ENCODE assay signal across 1 cellular context in the genomic region with DNA sequence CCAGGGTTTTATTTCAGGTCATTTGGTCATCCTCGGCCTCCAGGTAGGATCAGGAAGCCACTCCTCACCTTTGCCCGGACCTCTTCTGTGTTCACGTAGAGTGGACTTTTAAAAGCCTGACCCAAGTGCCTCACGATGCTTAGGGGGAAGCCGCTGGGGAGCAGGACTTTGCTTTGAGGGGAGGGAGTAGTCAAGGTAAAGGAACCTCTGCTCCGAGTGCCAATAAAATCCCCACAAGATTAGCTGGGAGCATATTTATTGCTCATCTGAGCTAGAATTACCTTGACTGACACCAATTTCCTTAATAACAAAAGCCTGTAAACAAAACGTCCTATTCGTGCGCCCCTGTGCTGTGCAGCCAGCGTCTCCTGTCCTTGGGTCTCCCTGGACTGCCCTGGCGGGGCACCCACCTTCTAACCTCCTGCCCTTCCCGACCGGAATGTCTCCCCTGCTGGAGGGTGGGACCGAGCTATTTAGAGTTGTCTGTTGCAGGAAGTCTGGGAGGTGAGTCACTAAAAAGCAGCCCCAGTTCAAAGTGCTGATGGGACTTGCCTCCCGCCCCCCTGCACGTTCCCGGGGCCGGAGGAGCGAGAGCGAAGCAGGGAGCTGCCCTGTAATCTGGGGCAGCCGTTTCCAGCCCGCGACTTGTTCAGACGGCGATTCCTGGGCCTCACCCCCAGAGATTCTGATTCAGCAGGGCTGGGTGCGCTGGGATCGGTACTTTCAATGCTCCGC.
TF ChIP-seq lines count a peak whose summit lies in the region.

No MANE protein-coding gene starts in this region.

TF ChIP-seq in K562, 482 proteins besides CTCF, POLR2A, EP300 and RAD21 (continued from another document and continues in another):
- TF ChIP-seq MCM3 (IDR thresholded peaks at IDR 0.05) (no peak), NR2F6 (CRISPR knock-in tag; IDR thresholded peaks at IDR 0.05) (no peak), TCF7 (IDR thresholded peaks at IDR 0.05; ENCODE audit: borderline replicate concordance) (peak; percentile 87; the same call in 1 of the 2 replicates), ZFX (CRISPR knock-in tag; IDR thresholded peaks at IDR 0.05) (peak; percentile 21), ATF7 (IDR thresholded peaks at IDR 0.05) (peak; percentile 50), BHLHE40 (IDR thresholded peaks at IDR 0.05; ENCODE audit: low read length) (peak; percentile 89), ZNF134 (CRISPR knock-in tag; conservative IDR thresholded peaks at IDR 0.05) (no peak), NBN (IDR thresholded peaks at IDR 0.05; ENCODE audit: low read depth) (no peak), YY1 (IDR thresholded peaks at IDR 0.05; ENCODE audit: borderline replicate concordance in 1 of 3, control insufficient read depth in 1 of 3, extremely low read depth in 1 of 3, insufficient read depth in 3 of 3, insufficient read length in 1 of 3, insufficient replicate concordance in 2 of 3, low read depth in 1 of 3, low read length in 2 of 3) (no peak), ZNF253 (CRISPR knock-in tag; conservative IDR thresholded peaks at IDR 0.05) (no peak), CREB1 (IDR thresholded peaks at IDR 0.05) (peak; percentile 48; the same call in 1 of the 2 replicates), CREB1 (CRISPR knock-in tag; IDR thresholded peaks at IDR 0.05) (peak; percentile 26; the same call in 1 of the 2 replicates), TAF1 (IDR thresholded peaks at IDR 0.05; ENCODE audit: control insufficient read depth, extremely low read depth, insufficient read depth, low read length, severe bottlenecking) (peak; percentile 57), CBFA2T3 (IDR thresholded peaks at IDR 0.05) (peak; percentile 26; the same call in 1 of the 2 replicates), GATAD2B (IDR thresholded peaks at IDR 0.05; ENCODE audit: borderline replicate concordance) (no peak), HMG20A (CRISPR knock-in tag; conservative IDR thresholded peaks at IDR 0.05) (no peak), CXXC5 (CRISPR knock-in tag; IDR thresholded peaks at IDR 0.05) (peak; percentile 45), BCL6 (CRISPR knock-in tag; IDR thresholded peaks at IDR 0.05) (no peak), CTBP1 (IDR thresholded peaks at IDR 0.05; ENCODE audit: borderline replicate concordance) (peak; percentile 26; the same call in 1 of the 2 replicates), MEIS2 (IDR thresholded peaks at IDR 0.05; ENCODE audit: partially characterized antibody) (peak; percentile 8), POLR3G (IDR thresholded peaks at IDR 0.05; ENCODE audit: extremely low read depth, insufficient read length, insufficient replicate concordance) (no peak), RFX5 (IDR thresholded peaks at IDR 0.05; ENCODE audit: low read depth, low read length) (no peak), NR1H2 (CRISPR knock-in tag; IDR thresholded peaks at IDR 0.05) (peak; percentile 88; the same call in 1 of the 2 replicates), ZNF274 (IDR thresholded peaks at IDR 0.05; ENCODE audit: borderline replicate concordance, low read depth, low read length) (no peak), ARID2 (IDR thresholded peaks at IDR 0.05) (no peak), SMAD4 (CRISPR knock-in tag; conservative IDR thresholded peaks at IDR 0.05) (peak; percentile 71), POLR2H (tag; IDR thresholded peaks at IDR 0.05; ENCODE audit: low read depth) (no peak), MED1 (CRISPR knock-in tag; IDR thresholded peaks at IDR 0.05; ENCODE audit: borderline replicate concordance) (no peak), TEAD1 (CRISPR knock-in tag; IDR thresholded peaks at IDR 0.05) (no peak), RCOR1 (IDR thresholded peaks at IDR 0.05; ENCODE audit: borderline replicate concordance in 1 of 2, low read depth in 2 of 2, low read length in 2 of 2) (peak in 1 of 2 experiments; percentile 63; a peak in 1 of 4 replicates), GABPA (tag; conservative IDR thresholded peaks at IDR 0.05; ENCODE audit: low read depth) (peak; percentile 52; the same call in 1 of the 2 replicates), SNRNP70 (optimal IDR thresholded peaks at IDR 0.05; ENCODE audit: low read depth, low read length) (no peak), NR2C2 (CRISPR knock-in tag; IDR thresholded peaks at IDR 0.05) (peak; percentile 7; the same call in 1 of the 2 replicates), NR2C2 (tag; IDR thresholded peaks at IDR 0.05) (peak; percentile 60), MECOM (CRISPR knock-in tag; IDR thresholded peaks at IDR 0.05) (no peak), ZNF12 (CRISPR knock-in tag; IDR thresholded peaks at IDR 0.05) (no peak), XRCC5 (IDR thresholded peaks at IDR 0.05; ENCODE audit: low read depth, low read length) (0 out of 2 replicates have a peak, but pooled peaks have one; percentile 15), CSDE1 (IDR thresholded peaks at IDR 0.05) (no peak), HIVEP1 (CRISPR knock-in tag; IDR thresholded peaks at IDR 0.05) (no peak), PRPF4 (IDR thresholded peaks at IDR 0.05; ENCODE audit: insufficient read depth, low read depth, low read length, poor library complexity, severe bottlenecking) (no peak), SREBF2 (CRISPR knock-in tag; IDR thresholded peaks at IDR 0.05) (peak; percentile 95), EGR1 (conservative IDR thresholded peaks at IDR 0.05) (0 out of 2 replicates have a peak, but pooled peaks have one; percentile 23)
- TF ChIP-seq, protein P1, sequence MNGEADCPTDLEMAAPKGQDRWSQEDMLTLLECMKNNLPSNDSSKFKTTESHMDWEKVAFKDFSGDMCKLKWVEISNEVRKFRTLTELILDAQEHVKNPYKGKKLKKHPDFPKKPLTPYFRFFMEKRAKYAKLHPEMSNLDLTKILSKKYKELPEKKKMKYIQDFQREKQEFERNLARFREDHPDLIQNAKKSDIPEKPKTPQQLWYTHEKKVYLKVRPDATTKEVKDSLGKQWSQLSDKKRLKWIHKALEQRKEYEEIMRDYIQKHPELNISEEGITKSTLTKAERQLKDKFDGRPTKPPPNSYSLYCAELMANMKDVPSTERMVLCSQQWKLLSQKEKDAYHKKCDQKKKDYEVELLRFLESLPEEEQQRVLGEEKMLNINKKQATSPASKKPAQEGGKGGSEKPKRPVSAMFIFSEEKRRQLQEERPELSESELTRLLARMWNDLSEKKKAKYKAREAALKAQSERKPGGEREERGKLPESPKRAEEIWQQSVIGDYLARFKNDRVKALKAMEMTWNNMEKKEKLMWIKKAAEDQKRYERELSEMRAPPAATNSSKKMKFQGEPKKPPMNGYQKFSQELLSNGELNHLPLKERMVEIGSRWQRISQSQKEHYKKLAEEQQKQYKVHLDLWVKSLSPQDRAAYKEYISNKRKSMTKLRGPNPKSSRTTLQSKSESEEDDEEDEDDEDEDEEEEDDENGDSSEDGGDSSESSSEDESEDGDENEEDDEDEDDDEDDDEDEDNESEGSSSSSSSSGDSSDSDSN (IDR thresholded peaks at IDR 0.05; ENCODE audit: borderline replicate concordance in 1 of 2, low read depth in 2 of 2, low read length in 2 of 2) = 0 out of 4 replicates have a peak, but pooled peaks of 1 of the 2 experiments have one; percentile 86
- TF ChIP-seq, protein P2, sequence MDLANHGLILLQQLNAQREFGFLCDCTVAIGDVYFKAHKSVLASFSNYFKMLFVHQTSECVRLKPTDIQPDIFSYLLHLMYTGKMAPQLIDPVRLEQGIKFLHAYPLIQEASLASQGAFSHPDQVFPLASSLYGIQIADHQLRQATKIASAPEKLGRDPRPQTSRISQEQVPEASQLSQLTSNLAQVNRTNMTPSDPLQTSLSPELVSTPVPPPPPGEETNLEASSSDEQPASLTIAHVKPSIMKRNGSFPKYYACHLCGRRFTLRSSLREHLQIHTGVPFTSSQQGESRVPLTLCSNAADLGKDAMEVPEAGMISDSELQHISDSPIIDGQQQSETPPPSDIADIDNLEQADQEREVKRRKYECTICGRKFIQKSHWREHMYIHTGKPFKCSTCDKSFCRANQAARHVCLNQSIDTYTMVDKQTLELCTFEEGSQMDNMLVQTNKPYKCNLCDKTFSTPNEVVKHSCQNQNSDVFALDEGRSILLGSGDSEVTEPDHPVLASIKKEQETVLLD (IDR thresholded peaks at IDR 0.05) = no peak
- TF ChIP-seq, protein P3, sequence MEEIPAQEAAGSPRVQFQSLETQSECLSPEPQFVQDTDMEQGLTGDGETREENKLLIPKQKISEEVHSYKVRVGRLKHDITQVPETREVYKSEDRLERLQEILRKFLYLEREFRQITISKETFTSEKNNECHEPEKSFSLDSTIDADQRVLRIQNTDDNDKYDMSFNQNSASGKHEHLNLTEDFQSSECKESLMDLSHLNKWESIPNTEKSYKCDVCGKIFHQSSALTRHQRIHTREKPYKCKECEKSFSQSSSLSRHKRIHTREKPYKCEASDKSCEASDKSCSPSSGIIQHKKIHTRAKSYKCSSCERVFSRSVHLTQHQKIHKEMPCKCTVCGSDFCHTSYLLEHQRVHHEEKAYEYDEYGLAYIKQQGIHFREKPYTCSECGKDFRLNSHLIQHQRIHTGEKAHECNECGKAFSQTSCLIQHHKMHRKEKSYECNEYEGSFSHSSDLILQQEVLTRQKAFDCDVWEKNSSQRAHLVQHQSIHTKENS (CRISPR knock-in tag; IDR thresholded peaks at IDR 0.05) = no peak
- TF ChIP-seq, protein P4, sequence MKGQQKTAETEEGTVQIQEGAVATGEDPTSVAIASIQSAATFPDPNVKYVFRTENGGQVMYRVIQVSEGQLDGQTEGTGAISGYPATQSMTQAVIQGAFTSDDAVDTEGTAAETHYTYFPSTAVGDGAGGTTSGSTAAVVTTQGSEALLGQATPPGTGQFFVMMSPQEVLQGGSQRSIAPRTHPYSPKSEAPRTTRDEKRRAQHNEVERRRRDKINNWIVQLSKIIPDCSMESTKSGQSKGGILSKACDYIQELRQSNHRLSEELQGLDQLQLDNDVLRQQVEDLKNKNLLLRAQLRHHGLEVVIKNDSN (CRISPR knock-in tag; IDR thresholded peaks at IDR 0.05) = 0 out of 2 replicates have a peak, but pooled peaks have one; percentile 13
- TF ChIP-seq, protein P5, sequence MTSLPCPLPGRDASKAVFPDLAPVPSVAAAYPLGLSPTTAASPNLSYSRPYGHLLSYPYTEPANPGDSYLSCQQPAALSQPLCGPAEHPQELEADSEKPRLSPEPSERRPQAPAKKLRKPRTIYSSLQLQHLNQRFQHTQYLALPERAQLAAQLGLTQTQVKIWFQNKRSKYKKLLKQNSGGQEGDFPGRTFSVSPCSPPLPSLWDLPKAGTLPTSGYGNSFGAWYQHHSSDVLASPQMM (CRISPR knock-in tag; IDR thresholded peaks at IDR 0.05) = no peak
- TF ChIP-seq, protein P6, sequence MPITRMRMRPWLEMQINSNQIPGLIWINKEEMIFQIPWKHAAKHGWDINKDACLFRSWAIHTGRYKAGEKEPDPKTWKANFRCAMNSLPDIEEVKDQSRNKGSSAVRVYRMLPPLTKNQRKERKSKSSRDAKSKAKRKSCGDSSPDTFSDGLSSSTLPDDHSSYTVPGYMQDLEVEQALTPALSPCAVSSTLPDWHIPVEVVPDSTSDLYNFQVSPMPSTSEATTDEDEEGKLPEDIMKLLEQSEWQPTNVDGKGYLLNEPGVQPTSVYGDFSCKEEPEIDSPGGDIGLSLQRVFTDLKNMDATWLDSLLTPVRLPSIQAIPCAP (CRISPR knock-in tag; IDR thresholded peaks at IDR 0.05; ENCODE audit: borderline replicate concordance) = peak; percentile 1; the same call in 1 of the 2 replicates
- TF ChIP-seq, protein P7, sequence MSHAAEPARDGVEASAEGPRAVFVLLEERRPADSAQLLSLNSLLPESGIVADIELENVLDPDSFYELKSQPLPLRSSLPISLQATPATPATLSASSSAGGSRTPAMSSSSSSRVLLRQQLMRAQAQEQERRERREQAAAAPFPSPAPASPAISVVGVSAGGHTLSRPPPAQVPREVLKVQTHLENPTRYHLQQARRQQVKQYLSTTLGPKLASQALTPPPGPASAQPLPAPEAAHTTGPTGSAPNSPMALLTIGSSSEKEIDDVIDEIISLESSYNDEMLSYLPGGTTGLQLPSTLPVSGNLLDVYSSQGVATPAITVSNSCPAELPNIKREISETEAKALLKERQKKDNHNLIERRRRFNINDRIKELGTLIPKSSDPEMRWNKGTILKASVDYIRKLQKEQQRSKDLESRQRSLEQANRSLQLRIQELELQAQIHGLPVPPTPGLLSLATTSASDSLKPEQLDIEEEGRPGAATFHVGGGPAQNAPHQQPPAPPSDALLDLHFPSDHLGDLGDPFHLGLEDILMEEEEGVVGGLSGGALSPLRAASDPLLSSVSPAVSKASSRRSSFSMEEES (CRISPR knock-in tag; IDR thresholded peaks at IDR 0.05) = no peak
- TF ChIP-seq, protein P8, sequence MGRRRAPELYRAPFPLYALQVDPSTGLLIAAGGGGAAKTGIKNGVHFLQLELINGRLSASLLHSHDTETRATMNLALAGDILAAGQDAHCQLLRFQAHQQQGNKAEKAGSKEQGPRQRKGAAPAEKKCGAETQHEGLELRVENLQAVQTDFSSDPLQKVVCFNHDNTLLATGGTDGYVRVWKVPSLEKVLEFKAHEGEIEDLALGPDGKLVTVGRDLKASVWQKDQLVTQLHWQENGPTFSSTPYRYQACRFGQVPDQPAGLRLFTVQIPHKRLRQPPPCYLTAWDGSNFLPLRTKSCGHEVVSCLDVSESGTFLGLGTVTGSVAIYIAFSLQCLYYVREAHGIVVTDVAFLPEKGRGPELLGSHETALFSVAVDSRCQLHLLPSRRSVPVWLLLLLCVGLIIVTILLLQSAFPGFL (CRISPR knock-in tag; IDR thresholded peaks at IDR 0.05) = no peak
- TF ChIP-seq, protein P9, sequence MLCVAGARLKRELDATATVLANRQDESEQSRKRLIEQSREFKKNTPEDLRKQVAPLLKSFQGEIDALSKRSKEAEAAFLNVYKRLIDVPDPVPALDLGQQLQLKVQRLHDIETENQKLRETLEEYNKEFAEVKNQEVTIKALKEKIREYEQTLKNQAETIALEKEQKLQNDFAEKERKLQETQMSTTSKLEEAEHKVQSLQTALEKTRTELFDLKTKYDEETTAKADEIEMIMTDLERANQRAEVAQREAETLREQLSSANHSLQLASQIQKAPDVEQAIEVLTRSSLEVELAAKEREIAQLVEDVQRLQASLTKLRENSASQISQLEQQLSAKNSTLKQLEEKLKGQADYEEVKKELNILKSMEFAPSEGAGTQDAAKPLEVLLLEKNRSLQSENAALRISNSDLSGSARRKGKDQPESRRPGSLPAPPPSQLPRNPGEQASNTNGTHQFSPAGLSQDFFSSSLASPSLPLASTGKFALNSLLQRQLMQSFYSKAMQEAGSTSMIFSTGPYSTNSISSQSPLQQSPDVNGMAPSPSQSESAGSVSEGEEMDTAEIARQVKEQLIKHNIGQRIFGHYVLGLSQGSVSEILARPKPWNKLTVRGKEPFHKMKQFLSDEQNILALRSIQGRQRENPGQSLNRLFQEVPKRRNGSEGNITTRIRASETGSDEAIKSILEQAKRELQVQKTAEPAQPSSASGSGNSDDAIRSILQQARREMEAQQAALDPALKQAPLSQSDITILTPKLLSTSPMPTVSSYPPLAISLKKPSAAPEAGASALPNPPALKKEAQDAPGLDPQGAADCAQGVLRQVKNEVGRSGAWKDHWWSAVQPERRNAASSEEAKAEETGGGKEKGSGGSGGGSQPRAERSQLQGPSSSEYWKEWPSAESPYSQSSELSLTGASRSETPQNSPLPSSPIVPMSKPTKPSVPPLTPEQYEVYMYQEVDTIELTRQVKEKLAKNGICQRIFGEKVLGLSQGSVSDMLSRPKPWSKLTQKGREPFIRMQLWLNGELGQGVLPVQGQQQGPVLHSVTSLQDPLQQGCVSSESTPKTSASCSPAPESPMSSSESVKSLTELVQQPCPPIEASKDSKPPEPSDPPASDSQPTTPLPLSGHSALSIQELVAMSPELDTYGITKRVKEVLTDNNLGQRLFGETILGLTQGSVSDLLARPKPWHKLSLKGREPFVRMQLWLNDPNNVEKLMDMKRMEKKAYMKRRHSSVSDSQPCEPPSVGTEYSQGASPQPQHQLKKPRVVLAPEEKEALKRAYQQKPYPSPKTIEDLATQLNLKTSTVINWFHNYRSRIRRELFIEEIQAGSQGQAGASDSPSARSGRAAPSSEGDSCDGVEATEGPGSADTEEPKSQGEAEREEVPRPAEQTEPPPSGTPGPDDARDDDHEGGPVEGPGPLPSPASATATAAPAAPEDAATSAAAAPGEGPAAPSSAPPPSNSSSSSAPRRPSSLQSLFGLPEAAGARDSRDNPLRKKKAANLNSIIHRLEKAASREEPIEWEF (CRISPR knock-in tag; IDR thresholded peaks at IDR 0.05) = no peak
